Comparison of ENCODE assay signal across 14 cellular contexts in the genomic region with DNA sequence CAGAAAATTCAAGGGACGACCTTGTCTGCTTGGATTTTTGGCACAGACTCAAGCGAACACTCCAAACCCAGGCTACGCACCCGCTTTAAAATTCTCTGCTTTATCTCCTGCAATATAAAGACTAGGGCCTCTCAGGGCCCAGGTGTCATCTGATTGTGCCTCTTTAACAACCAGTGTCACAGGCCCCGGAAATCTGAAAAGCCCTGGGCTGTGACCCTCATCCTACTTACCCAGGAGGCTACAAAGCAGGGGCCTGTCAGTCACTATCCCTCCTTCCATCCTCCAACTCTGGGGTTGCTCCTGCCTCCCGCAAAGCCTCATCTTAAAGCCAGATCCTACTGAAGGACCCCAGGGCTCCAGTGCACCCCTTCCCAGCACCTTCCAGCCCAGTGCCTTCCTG. TPM values are rescaled to one million over a fixed set of nuclear protein-coding genes. Genes with fewer than 3 reads are reported as not detected.
DNase-seq lines count a peak whose midpoint lies in the region; ATAC-seq lines count a peak whose summit lies in the region.
"Had no signal": no experiment of that assay in that cellular context is flagged by ENCODE, and none has a peak within 500 bp of the region (broad histone marks: within the 10 kb centered on the region; RNA-seq: fewer than 3 reads in every experiment).

No MANE protein-coding gene starts in this region.

- H3K27me3 ChIP-seq in SJCRH30 = no peaks in the 10 kb centered on the region
- H3K27me3 ChIP-seq: transverse colon had no signal

- H3K27me3 Mint-ChIP-seq in activated T-cell treated with anti-CD3 and anti-CD28 coated beads, Interleukin-2, amount 50 U/mL, for 24 hours = no peaks in the 10 kb centered on the region
- no peaks in the 10 kb centered on the region for H3K27me3 Mint-ChIP-seq in T-cell
- H3K27me3 Mint-ChIP-seq in effector memory CD8-positive, alpha-beta T cell = no peaks in the 10 kb centered on the region
- no peaks in the 10 kb centered on the region for H3K27me3 Mint-ChIP-seq in stimulated activated naive B cell treated with anti-CD40 and anti-IgM and Interleukin-4, amounts not matched to agents 10 μg/mL and 1 μg/mL and 100 μg/mL, for 72 hours

- POLR2A ChIA-PET in T-cell (lab: Charles Lee) = no interaction called here

- peaks cover 95% of the 10 kb centered on the region for H3K4me1 Mint-ChIP-seq in activated T-cell treated with anti-CD3 and anti-CD28 coated beads, Interleukin-2, amount 50 U/mL, for 24 hours (ENCODE audit: low read depth)
- H3K4me1 Mint-ChIP-seq in T-cell = peaks cover 89 to 95% (median 95%) of the 10 kb centered on the region in 3 donors
- peaks cover 84 to 87% of the 10 kb centered on the region in 2 donors for H3K4me1 Mint-ChIP-seq in effector memory CD8-positive, alpha-beta T cell (ENCODE audit: low read depth in 2 of 2)
- H3K4me1 Mint-ChIP-seq in stimulated activated naive B cell treated with anti-CD40 and anti-IgM and Interleukin-4, amounts not matched to agents 10 μg/mL and 1 μg/mL and 100 μg/mL, for 72 hours = peaks cover 64 to 81% of the 10 kb centered on the region in 2 donors

- ATAC-seq in T-cell (replicated peaks in 1 of 4) = no peak
- no peak for ATAC-seq in effector memory CD8-positive, alpha-beta T cell (replicated peaks)
- no peak for ATAC-seq in stimulated activated naive B cell treated with anti-CD40 and anti-IgM and Interleukin-4, amounts not matched to agents 10 μg/mL and 1 μg/mL and 100 μg/mL, for 72 hours (replicated peaks)

- H3K4me1 ChIP-seq in SJCRH30 = peaks cover 42% of the 10 kb centered on the region

- H3K36me3 Mint-ChIP-seq in activated T-cell treated with anti-CD3 and anti-CD28 coated beads, Interleukin-2, amount 50 U/mL, for 24 hours (ENCODE audit: low read depth) = peaks cover 53% of the 10 kb centered on the region
- peaks cover 15% of the 10 kb centered on the region for H3K36me3 Mint-ChIP-seq in T-cell
- H3K36me3 Mint-ChIP-seq in effector memory CD8-positive, alpha-beta T cell (ENCODE audit: insufficient read depth) = peaks cover 60% of the 10 kb centered on the region
- H3K36me3 Mint-ChIP-seq in stimulated activated naive B cell treated with anti-CD40 and anti-IgM and Interleukin-4, amounts not matched to agents 10 μg/mL and 1 μg/mL and 100 μg/mL, for 72 hours = peaks cover 26 to 56% of the 10 kb centered on the region in 2 donors

- H3K9me3 ChIP-seq in SJCRH30 (replicated peaks) = no peaks in the 10 kb centered on the region
- H3K9me3 ChIP-seq: transverse colon had no signal

- H3K4me3 ChIP-seq in SJCRH30 = no peak overlapping the region
- H3K4me3 ChIP-seq: coronary artery, transverse colon had no signal

- H3K4me3 Mint-ChIP-seq in activated T-cell treated with anti-CD3 and anti-CD28 coated beads, Interleukin-2, amount 50 U/mL, for 24 hours = no peak overlapping the region
- peak overlapping the region in 1 of 3 donors; percentile 64 for H3K4me3 Mint-ChIP-seq in T-cell
- peak overlapping the region; percentile 73 to 77 for H3K4me3 Mint-ChIP-seq in effector memory CD8-positive, alpha-beta T cell
- no peak overlapping the region for H3K4me3 Mint-ChIP-seq in stimulated activated naive B cell treated with anti-CD40 and anti-IgM and Interleukin-4, amounts not matched to agents 10 μg/mL and 1 μg/mL and 100 μg/mL, for 72 hours

- H3K9me3 Mint-ChIP-seq in activated T-cell treated with anti-CD3 and anti-CD28 coated beads, Interleukin-2, amount 50 U/mL, for 24 hours = no peaks in the 10 kb centered on the region
- H3K9me3 Mint-ChIP-seq in T-cell = no peaks in the 10 kb centered on the region
- no peaks in the 10 kb centered on the region for H3K9me3 Mint-ChIP-seq in effector memory CD8-positive, alpha-beta T cell
- peaks cover 0 to 4% of the 10 kb centered on the region in 2 donors for H3K9me3 Mint-ChIP-seq in stimulated activated naive B cell treated with anti-CD40 and anti-IgM and Interleukin-4, amounts not matched to agents 10 μg/mL and 1 μg/mL and 100 μg/mL, for 72 hours

- no peaks in the 10 kb centered on the region for H3K36me3 ChIP-seq in SJCRH30
- H3K36me3 ChIP-seq: transverse colon had no signal

- DNase-seq in activated T-cell treated with anti-CD3 and anti-CD28 coated beads, Interleukin-2, amount 50 U/mL, for 24 hours = no peak
- DNase-seq in activated T-cell treated with anti-CD3 and anti-CD28 coated beads, Interleukin-2, amount 50 U/mL, for 48 hours = no peak
- DNase-seq in T-cell (no peak), NCI-H69 (lab: John Stamatoyannopoulos, UW) (no peak), NCI-H2227 treated with DMSO at 0.1 percent for 48 hours (lab: John Stamatoyannopoulos, UW) (no peak), SJCRH30 (no peak)
- DNase-seq in effector memory CD8-positive, alpha-beta T cell = no peak
- DNase-seq in stimulated activated naive B cell treated with anti-CD40 and anti-IgM and Interleukin-4, amounts not matched to agents 10 μg/mL and 1 μg/mL and 100 μg/mL, for 72 hours = no peak
- DNase-seq: activated CD4-positive, alpha-beta T cell treated with anti-CD3 and anti-CD28 coated beads, Interleukin-2, amount 50 U/mL, for 1 hour; mammary epithelial cell; stimulated activated CD4-positive, alpha-beta T cell treated with anti-CD3 and anti-CD28 coated beads, Interleukin-12 subunit alpha, Interleukin-12 subunit beta, amount 100 ng/mL, for 4 hours; transverse colon had no signal

- H3K27ac Mint-ChIP-seq in activated T-cell treated with anti-CD3 and anti-CD28 coated beads, Interleukin-2, amount 50 U/mL, for 24 hours = peak overlapping the region; percentile 87
- peak overlapping the region; percentile 79 to 85 for H3K27ac Mint-ChIP-seq in T-cell
- peak overlapping the region; percentile 92 to 99 for H3K27ac Mint-ChIP-seq in effector memory CD8-positive, alpha-beta T cell
- H3K27ac Mint-ChIP-seq in stimulated activated naive B cell treated with anti-CD40 and anti-IgM and Interleukin-4, amounts not matched to agents 10 μg/mL and 1 μg/mL and 100 μg/mL, for 72 hours = peak overlapping the region; percentile 15

- no peak overlapping the region for H3K27ac ChIP-seq in SJCRH30
- H3K27ac ChIP-seq: coronary artery, KMS-11, transverse colon had no signal

- CTCF ChIA-PET in T-cell (lab: Charles Lee) = interaction anchor here in 1 of 2 donors (0.9 kb wide), 1 partner anchor 26 kb away, joined by 3 read pairs; no protein-coding TSS in a partner anchor

RNA-seq across cellular contexts. Expression of gene CCDC88C, which starts 34.9 kb away (rescaled TPM):
- 100 to 1,000 TPM; 260 to 368 (median 275) TPM for total RNA-seq in T-cell
- 8.9 TPM in 2 replicates for total RNA-seq in SJCRH30 (2014; rRNA removed; shearing (Covaris generic))

Comparison
In these comparisons a context has a peak if more than half of its experiments do, and no peak if none do; other contexts are left out.
1. H3K27ac Mint-ChIP-seq: peak in every context shown above with its lines; median percentile 96 in effector memory CD8-positive, alpha-beta T cell; 87 in activated T-cell treated with anti-CD3 and anti-CD28 coated beads, Interleukin-2, amount 50 U/mL, for 24 hours; 82 in T-cell; 15 in stimulated activated naive B cell treated with anti-CD40 and anti-IgM and Interleukin-4, amounts not matched to agents 10 μg/mL and 1 μg/mL and 100 μg/mL, for 72 hours.
2. H3K4me3 Mint-ChIP-seq: peak in effector memory CD8-positive, alpha-beta T cell (2 of 2); none in activated T-cell treated with anti-CD3 and anti-CD28 coated beads, Interleukin-2, amount 50 U/mL, for 24 hours (single experiment) and stimulated activated naive B cell treated with anti-CD40 and anti-IgM and Interleukin-4, amounts not matched to agents 10 μg/mL and 1 μg/mL and 100 μg/mL, for 72 hours (0 of 2).
3. RNA of gene CCDC88C, which starts 34.9 kb away (total RNA-seq): 260 to 368 TPM in T-cell; 8.9 TPM in SJCRH30; every median in the first group is over 10 times any median in the second.